Comparison of ENCODE assay signal across 24 cellular contexts in genomic region chr3:189331002-189331418, GRCh38.
DNase-seq lines count a peak whose midpoint lies in the region; ATAC-seq and TF ChIP-seq lines count a peak whose summit lies in the region.
"Had no signal": no experiment of that assay in that cellular context is flagged by ENCODE, and none has a peak within 500 bp of the region (broad histone marks: within the 10 kb centered on the region; RNA-seq: fewer than 3 reads in every experiment).

No MANE protein-coding gene starts in this region.

- H3K9me2 ChIP-seq in GM23248 (ENCODE audit: insufficient read depth) = no peaks in the 10 kb centered on the region; the same call in 1 of the 2 replicates

- H3K27me3 Mint-ChIP-seq in T-cell = no peaks in the 10 kb centered on the region
- H3K27me3 Mint-ChIP-seq in activated naive CD8-positive, alpha-beta T cell treated with anti-CD3 and anti-CD28 coated beads for 36 hours = no peaks in the 10 kb centered on the region

- no peak overlapping the region for H3K4me2 ChIP-seq in GM23248 (ENCODE audit: unreplicated experiment)

- POLR2A ChIA-PET in T-cell (lab: Charles Lee) = interaction anchor here in 1 of 2 donors (0.8 to 0.9 kb wide), 2 partner anchors 25 to 208 kb away, joined by 3 read pairs; no protein-coding TSS in a partner anchor

- peaks cover 0 to 3% (median 0%) of the 10 kb centered on the region in 3 donors for H3K9me3 Mint-ChIP-seq in T-cell
- H3K9me3 Mint-ChIP-seq in activated naive CD8-positive, alpha-beta T cell treated with anti-CD3 and anti-CD28 coated beads for 36 hours = peaks cover 6% of the 10 kb centered on the region
- H3K9me3 Mint-ChIP-seq: H9 had no signal

- H3K9ac ChIP-seq in GM23248 = no peak overlapping the region

- H3K9me3 ChIP-seq in heart left ventricle (no peaks in the 10 kb centered on the region), GM23248 (ENCODE audit: low read depth) (no peaks in the 10 kb centered on the region)
- H3K9me3 ChIP-seq: adrenal gland, SJSA1, upper lobe of right lung had no signal

- H3K36me3 ChIP-seq in heart left ventricle (no peaks in the 10 kb centered on the region), GM23248 (ENCODE audit: low read depth) (no peaks in the 10 kb centered on the region)
- H3K36me3 ChIP-seq: adrenal gland, cardiac muscle cell, SJSA1, upper lobe of right lung had no signal

- H3F3A ChIP-seq in GM23248 (ENCODE audit: insufficient read depth) = no peaks in the 10 kb centered on the region

- no peak overlapping the region for H3K4me3 ChIP-seq in heart left ventricle
- no peak overlapping the region for H3K4me3 ChIP-seq in foreskin fibroblast (ENCODE audit: low read depth in 1 of 2, low read length in 2 of 2)
- H3K4me3 ChIP-seq in GM23248 = no peak overlapping the region
- H3K4me3 ChIP-seq: adrenal gland, cardiac muscle cell, lung, SJSA1, upper lobe of right lung had no signal

- no peaks in the 10 kb centered on the region for H4K20me1 ChIP-seq in GM23248 (ENCODE audit: insufficient read depth)

- peak overlapping the region; percentile 21 to 48 for H3K27ac Mint-ChIP-seq in T-cell
- peak overlapping the region; percentile 3 for H3K27ac Mint-ChIP-seq in activated naive CD8-positive, alpha-beta T cell treated with anti-CD3 and anti-CD28 coated beads for 36 hours
- H3K27ac Mint-ChIP-seq: H9 had no signal

- CTCF ChIA-PET in T-cell (lab: Charles Lee) = interaction anchor here (0.6 to 0.9 kb wide), 2 partner anchors 25 to 1017 kb away, joined by 3 read pairs; no protein-coding TSS in a partner anchor

- in situ Hi-C loops in GM23248 (cut with MboI) = no loop called here

- DNase-seq in left cardiac atrium = no peak
- no peak for DNase-seq in heart left ventricle
- DNase-seq in T-cell = no peak
- no peak for DNase-seq in activated naive CD8-positive, alpha-beta T cell treated with anti-CD3 and anti-CD28 coated beads for 36 hours
- DNase-seq in stimulated activated naive CD8-positive, alpha-beta T cell treated with anti-CD3 and anti-CD28 coated beads, Interleukin-15, Interleukin-2, amounts not matched to agents 100 U/mL and 50 U/mL, for 24 hours = no peak
- no peak for DNase-seq in foreskin fibroblast
- no peak for DNase-seq in GM23248
- DNase-seq: activated CD8-positive, alpha-beta memory T cell treated with anti-CD3 and anti-CD28 coated beads, Interleukin-2, amount 50 U/mL, for 4 hours; adrenal gland; dermis blood vessel endothelial cell; DMS53; H9; hippocampal formation; KG1; NCI-H1048; NCI-H2029 treated with DMSO at 0.1 percent for 48 hours; small intestine; stimulated activated CD4-positive, alpha-beta T cell treated with anti-CD3 and anti-CD28 coated beads, Interleukin-4, amount 100 ng/mL, for 4 hours; upper lobe of right lung had no signal

- H3K36me3 Mint-ChIP-seq in T-cell = no peaks in the 10 kb centered on the region
- H3K36me3 Mint-ChIP-seq in activated naive CD8-positive, alpha-beta T cell treated with anti-CD3 and anti-CD28 coated beads for 36 hours = peaks cover 1% of the 10 kb centered on the region

- no peak overlapping the region for H3K27ac ChIP-seq in heart left ventricle
- no peak overlapping the region for H3K27ac ChIP-seq in GM23248
- H3K27ac ChIP-seq: adrenal gland, cardiac muscle cell, SJSA1, upper lobe of right lung had no signal

- TF ChIP-seq CTCF in heart left ventricle (IDR thresholded peaks at IDR 0.05) (no peak), foreskin fibroblast (IDR thresholded peaks at IDR 0.05; ENCODE audit: low read depth, low read length) (no peak)

- peaks cover 62 to 72% (median 69%) of the 10 kb centered on the region in 3 donors for H3K4me1 Mint-ChIP-seq in T-cell
- peaks cover 59% of the 10 kb centered on the region for H3K4me1 Mint-ChIP-seq in activated naive CD8-positive, alpha-beta T cell treated with anti-CD3 and anti-CD28 coated beads for 36 hours
- H3K4me1 Mint-ChIP-seq: H9 had no signal

- H3K27me3 ChIP-seq in heart left ventricle (no peaks in the 10 kb centered on the region), GM23248 (replicated peaks; ENCODE audit: insufficient read depth) (no peaks in the 10 kb centered on the region)
- H3K27me3 ChIP-seq: adrenal gland, cardiac muscle cell, SJSA1, upper lobe of right lung had no signal

- no peak overlapping the region for H2AFZ ChIP-seq in GM23248

- intact Hi-C loops in left cardiac atrium (cut with DNase I) = no loop called here
- intact Hi-C loops in heart left ventricle (cut with DNase I) = no loop called here

- TF ChIP-seq POLR2A in heart left ventricle (IDR thresholded peaks at IDR 0.05) = no peak

- H3K79me2 ChIP-seq in GM23248 (ENCODE audit: insufficient read depth) = no peaks in the 10 kb centered on the region

- 75 to 86% (median 78%) methylated on average over 6 of the region's 6 CpGs for WGBS in heart left ventricle, 4 donors
- WGBS in GM23248 (ENCODE audit: low coverage in 1 of 2, low lambda C conversion rate in 2 of 2, missing lambda C conversion rate in 2 of 2), 2 experiments = 72 to 78% methylated on average over 6 of the region's 6 CpGs

- ATAC-seq in left cardiac atrium (peak; percentile 25 to 27), heart left ventricle (no peak), T-cell (replicated peaks in 1 of 4) (peak; percentile 65 to 75 (median 74)), GM19397 (IDR thresholded peaks at IDR 0.05; ENCODE audit: unreplicated experiment) (no peak)
- peak; percentile 77 for ATAC-seq in stimulated activated naive CD8-positive, alpha-beta T cell treated with anti-CD3 and anti-CD28 coated beads, Interleukin-15, Interleukin-2, amounts not matched to agents 100 U/mL and 50 U/mL, for 24 hours
- ATAC-seq: Panc1, upper lobe of right lung had no signal

- peak overlapping the region; percentile 0 to 47 (median 0) for H3K4me3 Mint-ChIP-seq in T-cell
- peak overlapping the region; percentile 1 for H3K4me3 Mint-ChIP-seq in activated naive CD8-positive, alpha-beta T cell treated with anti-CD3 and anti-CD28 coated beads for 36 hours
- H3K4me3 Mint-ChIP-seq: H9 had no signal

- H3K4me1 ChIP-seq in heart left ventricle = no peaks in the 10 kb centered on the region
- H3K4me1 ChIP-seq in GM23248 (ENCODE audit: insufficient read depth) = no peaks in the 10 kb centered on the region
- H3K4me1 ChIP-seq: adrenal gland, upper lobe of right lung had no signal

Comparison
In these comparisons a context has a peak if more than half of its experiments do, and no peak if none do; other contexts are left out.
1. ATAC-seq: peak in left cardiac atrium (2 of 2), T-cell (4 of 4) and stimulated activated naive CD8-positive, alpha-beta T cell treated with anti-CD3 and anti-CD28 coated beads, Interleukin-15, Interleukin-2, amounts not matched to agents 100 U/mL and 50 U/mL, for 24 hours (single experiment); none in heart left ventricle (0 of 4) and GM19397 (single experiment).